In the genomic region with DNA sequence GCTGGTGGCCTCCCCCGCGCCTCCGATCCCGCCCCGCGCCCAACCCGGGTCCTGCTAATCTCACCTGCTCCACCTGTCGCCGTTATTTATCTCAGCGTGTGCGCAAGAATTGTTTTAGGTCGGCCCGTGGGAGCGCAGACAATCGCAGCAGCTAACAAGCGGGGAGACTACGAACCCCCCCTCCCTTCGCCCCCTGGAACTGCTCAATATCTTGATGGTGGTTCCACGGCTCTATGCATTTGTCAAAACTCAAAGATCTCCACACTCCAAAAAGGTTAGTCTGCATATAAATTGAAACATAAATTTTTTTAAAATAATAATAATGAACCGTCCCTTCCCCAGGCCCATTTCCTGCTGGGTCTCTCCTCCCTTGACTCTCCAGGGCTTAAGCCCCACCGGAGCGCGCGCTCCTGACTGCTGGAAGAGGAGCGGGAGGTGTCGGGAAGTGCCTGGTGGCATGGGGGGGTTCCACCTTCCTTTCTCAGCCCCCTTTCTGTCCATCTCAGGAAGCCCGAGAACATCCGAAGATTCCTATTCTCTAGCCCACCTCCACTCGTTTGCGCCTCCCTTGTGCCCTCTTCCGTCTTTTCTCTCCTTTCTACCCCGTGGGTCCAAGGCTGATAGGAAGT, we compare ENCODE assay signal across 8 cellular contexts. TPM values are rescaled to one million over a fixed set of nuclear protein-coding genes. Genes with fewer than 3 reads are reported as not detected.
A peak's percentile ranks its signal among the peaks of the same experiment; 100 is the strongest.
DNase-seq lines count a peak whose midpoint lies in the region; ATAC-seq, FAIRE-seq and TF ChIP-seq lines count a peak whose summit lies in the region.

No MANE protein-coding gene starts in this region.

- DNase-seq in right atrium auricular region (ENCODE audit: low spot score) (no peak), cardiac septum (ENCODE audit: low spot score) (no peak), fibroblast of mammary gland (ENCODE audit: low read depth) (no peak), small intestine (peak; percentile 29), RWPE1 (ENCODE audit: low spot score) (no peak), GM19240 (ENCODE audit: insufficient read length, low spot score) (no peak)
- DNase-seq in activated CD4-positive, alpha-beta T cell treated with anti-CD3 and anti-CD28 coated beads for 4 hours: peak; percentile 81 to 87

- no peak for TF ChIP-seq CTCF in right atrium auricular region (IDR thresholded peaks at IDR 0.05)
- no peak for TF ChIP-seq CTCF in fibroblast of mammary gland (conservative IDR thresholded peaks at IDR 0.05; ENCODE audit: control insufficient read depth, insufficient read depth, low read depth, low read length)
- no peak for TF ChIP-seq CTCF in RWPE1 (conservative IDR thresholded peaks at IDR 0.05; ENCODE audit: low read depth)

- H3K27me3 ChIP-seq in right atrium auricular region (no peaks in the 10 kb centered on the region), small intestine (ENCODE audit: control insufficient read depth in 2 of 2, insufficient read depth in 2 of 2, low read length in 2 of 2) (peaks cover 0 to 5% of the 10 kb centered on the region in 2 donors)

- POLR2A ChIA-PET in RWPE1 (lab: Yijun Ruan, JAX; ENCODE audit: low non-redundant PET): no interaction called here

- H3K36me3 ChIP-seq in right atrium auricular region: no peaks in the 10 kb centered on the region
- no peaks in the 10 kb centered on the region for H3K36me3 ChIP-seq in small intestine (ENCODE audit: control insufficient read depth in 2 of 2, insufficient read depth in 2 of 2, low read length in 2 of 2)

- H3K4me3 ChIP-seq in right atrium auricular region: peak overlapping the region; percentile 59 to 65
- peak overlapping the region; percentile 60 for H3K4me3 ChIP-seq in fibroblast of mammary gland (ENCODE audit: control insufficient read depth, low read depth, low read length)
- peak overlapping the region; percentile 29 to 67 for H3K4me3 ChIP-seq in small intestine (ENCODE audit: low read depth in 1 of 2, low read length in 2 of 2)

- H3K9me3 ChIP-seq in right atrium auricular region (no peaks in the 10 kb centered on the region), small intestine (ENCODE audit: control insufficient read depth, low read depth) (no peaks in the 10 kb centered on the region)

- CTCF ChIA-PET in RWPE1 (lab: Yijun Ruan, JAX): interaction anchor here (0.6 kb wide), 1 partner anchor 304 kb away, joined by 3 read pairs; no protein-coding TSS in a partner anchor

- H3K27ac ChIP-seq in right atrium auricular region (no peak overlapping the region), small intestine (ENCODE audit: low read depth in 1 of 2, low read length in 1 of 2) (no peak overlapping the region), RWPE1 (no peak overlapping the region)

- WGBS in small intestine, 3 donors: 5 to 18% (median 16%) methylated on average over 32 of the region's 32 CpGs

- FAIRE-seq in small intestine (lab: Jason Lieb, UNC): no peak

- intact Hi-C loops in cardiac septum (cut with DNase I): loop anchor here (10.0 kb wide), 1 partner anchor 334 kb away; no protein-coding TSS in a partner anchor

- H3K4me1 ChIP-seq in right atrium auricular region: peaks cover 0 to 30% of the 10 kb centered on the region in 2 donors
- no peaks in the 10 kb centered on the region for H3K4me1 ChIP-seq in small intestine (ENCODE audit: control insufficient read depth in 2 of 2, insufficient read depth in 1 of 2, low read depth in 1 of 2, low read length in 1 of 2)

- ATAC-seq in HG02610 (IDR thresholded peaks at IDR 0.05; ENCODE audit: unreplicated experiment): no peak

RNA-seq across cellular contexts. Expression of a gene that starts 1.6 kb away (rescaled TPM):
- total RNA-seq in right atrium auricular region (1 to 10 TPM; 5.5 to 6.1 TPM), cardiac septum (6.2 TPM)
- polyA plus RNA-seq in small intestine: 1 to 10 TPM in 2 of 3 donors, not detected in 1; 1.1 to 1.7 TPM

Comparison
In these comparisons a context has a peak if more than half of its experiments do, and no peak if none do; other contexts are left out.
1. DNase-seq: peak in activated CD4-positive, alpha-beta T cell treated with anti-CD3 and anti-CD28 coated beads for 4 hours (2 of 2) and small intestine (single experiment); none in right atrium auricular region (single experiment), cardiac septum (single experiment), fibroblast of mammary gland (single experiment), RWPE1 (single experiment) and GM19240 (single experiment).
2. Peak in every context shown above with its lines, with median percentiles within 50 percentile points of each other: H3K4me3 ChIP-seq.